Comparison of ENCODE assay signal across 13 cellular contexts in the genomic region with DNA sequence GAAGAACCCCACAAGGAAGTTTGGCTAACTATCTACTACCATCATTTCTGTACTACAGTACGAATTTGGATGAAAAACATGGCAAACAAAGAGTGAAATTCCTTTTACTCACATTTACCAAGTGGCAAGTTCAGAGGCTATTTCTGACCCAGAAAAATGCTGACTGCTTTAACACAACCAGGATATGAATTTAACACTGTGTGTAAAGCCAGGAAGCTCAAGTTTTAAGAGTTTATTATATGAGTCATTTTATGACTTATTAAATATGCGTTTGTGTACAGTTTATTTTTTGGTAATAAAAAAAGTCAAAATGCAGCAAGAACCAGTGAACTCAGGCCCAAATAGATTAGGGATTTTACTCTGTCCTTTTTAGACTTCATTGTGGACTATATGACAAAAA. TPM values are rescaled to one million over a fixed set of nuclear protein-coding genes. Genes with fewer than 3 reads are reported as not detected.
DNase-seq lines count a peak whose midpoint lies in the region; ATAC-seq, FAIRE-seq and TF ChIP-seq lines count a peak whose summit lies in the region.
"Had no signal": no experiment of that assay in that cellular context is flagged by ENCODE, and none has a peak within 500 bp of the region (broad histone marks: within the 10 kb centered on the region; RNA-seq: fewer than 3 reads in every experiment).

No MANE protein-coding gene starts in this region.

- ATAC-seq in A549, result peak; percentile 26 to 61; a peak in 4 of 6 replicates

- under 1% methylated on average over 2 of the region's 2 CpGs for WGBS in A549 (ENCODE audit: missing lambda C conversion rate)

- TF ChIP-seq RAD21 in A549 (conservative IDR thresholded peaks at IDR 0.05 in 1 of 2, IDR thresholded peaks at IDR 0.05 in 1 of 2), result no peak

- peak overlapping the region; percentile 31 for H3K4me2 ChIP-seq in A549

- CTCF ChIA-PET in A549 (lab: Yijun Ruan, JAX), result interaction anchor here (0.7 to 19.0 kb wide), 12 partner anchors 9 to 153 kb away, joined by 3 to 459 read pairs (median 3); partner anchors contain the start of genes GLI1 and INHBE

- no peaks in the 10 kb centered on the region for H3K9me3 ChIP-seq in A549
- H3K9me3 ChIP-seq: thyroid gland had no signal

- no peak for TF ChIP-seq EP300 in A549 (IDR thresholded peaks at IDR 0.05)

- H3K4me1 Mint-ChIP-seq in brain, result peaks cover 21% of the 10 kb centered on the region

- peaks cover 30% of the 10 kb centered on the region for H3K4me1 ChIP-seq in A549
- H3K4me1 ChIP-seq: thyroid gland had no signal

- no peak for FAIRE-seq in A549 (lab: Jason Lieb, UNC)

- peak overlapping the region in 3 of 5 experiments; percentile 67 to 79 (median 78) for H3K27ac Mint-ChIP-seq in brain
- H3K27ac Mint-ChIP-seq: activated T-cell treated with anti-CD3 and anti-CD28 coated beads, Interleukin-2, amount 50 U/mL, for 24 hours; dendritic cell treated with granulocyte-macrophage colony-stimulating factor and Interleukin-4, amounts not matched to agents 40 ng/mL and 50 ng/mL, for 4 days had no signal

- H3K4me3 ChIP-seq in A549, result no peak overlapping the region
- H3K4me3 ChIP-seq: thyroid gland had no signal

- peak overlapping the region; percentile 58 to 76 for H3K27ac ChIP-seq in A549
- H3K27ac ChIP-seq: thyroid gland had no signal

- no peak overlapping the region for H3K4me3 Mint-ChIP-seq in brain
- H3K4me3 Mint-ChIP-seq: activated T-cell treated with anti-CD3 and anti-CD28 coated beads, Interleukin-2, amount 50 U/mL, for 24 hours; CD4-positive, CD25-positive, alpha-beta regulatory T cell; dendritic cell treated with granulocyte-macrophage colony-stimulating factor and Interleukin-4, amounts not matched to agents 40 ng/mL and 50 ng/mL, for 4 days had no signal

- TF ChIP-seq CTCF in A549 (IDR thresholded peaks at IDR 0.05) (no peak), brain (conservative IDR thresholded peaks at IDR 0.05) (no peak)

- POLR2A ChIA-PET in A549 (lab: Yijun Ruan, JAX), result no interaction called here

- H3K27me3 Mint-ChIP-seq in brain, result no peaks in the 10 kb centered on the region
- H3K27me3 Mint-ChIP-seq: activated T-cell treated with anti-CD3 and anti-CD28 coated beads, Interleukin-2, amount 50 U/mL, for 24 hours; CD4-positive, CD25-positive, alpha-beta regulatory T cell; dendritic cell treated with granulocyte-macrophage colony-stimulating factor and Interleukin-4, amounts not matched to agents 40 ng/mL and 50 ng/mL, for 4 days had no signal

- DNase-seq in A549 (ENCODE audit: low read depth in 1 of 2, low spot score in 1 of 2), result peak in 1 of 2 experiments; percentile 43
- DNase-seq in HS-5 (ENCODE audit: low read depth), result peak; percentile 37
- peak; percentile 39 for DNase-seq in kidney tubule cell (ENCODE audit: low spot score)
- DNase-seq in SW480 (ENCODE audit: low spot score), result no peak
- DNase-seq in NCI-H1930 (lab: John Stamatoyannopoulos, UW), result no peak
- no peak for DNase-seq in SIG-M5 treated with dmso at 0.1 percent for 504 hours (lab: John Stamatoyannopoulos, UW; ENCODE audit: unreplicated experiment)
- DNase-seq in stimulated activated CD4-positive, alpha-beta T cell treated with anti-CD3 and anti-CD28 coated beads, Interleukin-4, amount 100 ng/mL, for 24 hours, result no peak
- DNase-seq: activated T-cell treated with anti-CD3 and anti-CD28 coated beads, Interleukin-2, amount 50 U/mL, for 24 hours; CD4-positive, CD25-positive, alpha-beta regulatory T cell; NCI-H2029; thyroid gland had no signal

- no peaks in the 10 kb centered on the region for H3K9me3 Mint-ChIP-seq in brain
- H3K9me3 Mint-ChIP-seq: activated T-cell treated with anti-CD3 and anti-CD28 coated beads, Interleukin-2, amount 50 U/mL, for 24 hours; CD4-positive, CD25-positive, alpha-beta regulatory T cell; dendritic cell treated with granulocyte-macrophage colony-stimulating factor and Interleukin-4, amounts not matched to agents 40 ng/mL and 50 ng/mL, for 4 days had no signal

- no peak for TF ChIP-seq POLR2A in A549 (IDR thresholded peaks at IDR 0.05; ENCODE audit: low read length)

- H3K36me3 Mint-ChIP-seq in brain, result peaks cover 27% of the 10 kb centered on the region

TF ChIP-seq in A549, 52 proteins besides CTCF, POLR2A, EP300 and RAD21:
- TF ChIP-seq HOXB13 (CRISPR knock-in tag; IDR thresholded peaks at IDR 0.05; ENCODE audit: low read depth) (no peak), FOSL2 (IDR thresholded peaks at IDR 0.05) (no peak), FOSL2 (CRISPR knock-in tag; IDR thresholded peaks at IDR 0.05) (peak; percentile 73), JUNB (IDR thresholded peaks at IDR 0.05) (0 out of 2 replicates have a peak, but pooled peaks have one; percentile 6), MAFK (IDR thresholded peaks at IDR 0.05; ENCODE audit: partially characterized antibody) (peak; percentile 73), PHF8 (IDR thresholded peaks at IDR 0.05; ENCODE audit: borderline replicate concordance, low read depth) (no peak)

RNA-seq across cellular contexts. Expression of gene STAC3, which starts 58.4 kb away (rescaled TPM):
- polyA plus RNA-seq in A549 (2011; rRNA removed), result 0.40 and 0.62 TPM in 2 replicates
- polyA plus RNA-seq in A549 (2012; cell fraction: cytosol; rRNA removed), result 0.32 and 0.41 TPM in 2 replicates
- polyA plus RNA-seq in A549 (2012; cell fraction: nucleus; rRNA removed), result 1.8 and 2.2 TPM in 2 replicates
- polyA plus RNA-seq in A549 (2017; fragmentation: RNase III; extraction: RNeasy Plus Mini Kit Qiagen cat#74134 plus additional on column Dnase treatment), result 0.43 to 0.59 TPM (median 0.54 TPM) in 3 replicates
- polyA minus RNA-seq in A549 (2011; rRNA and poly(A)+ RNA removed), result 0.45 and 0.68 TPM in 2 replicates
- 1.9 TPM for polyA plus RNA-seq in brain (ENCODE audit: insufficient read depth, low read depth, low replicate concordance)

Comparison
In these comparisons a context has a peak if more than half of its experiments do, and no peak if none do; other contexts are left out.
1. DNase-seq: peak in HS-5 (single experiment) and kidney tubule cell (single experiment); none in SW480 (single experiment), NCI-H1930 (0 of 2), SIG-M5 treated with dmso at 0.1 percent for 504 hours (single experiment) and stimulated activated CD4-positive, alpha-beta T cell treated with anti-CD3 and anti-CD28 coated beads, Interleukin-4, amount 100 ng/mL, for 24 hours (single experiment).